Comparison of ENCODE assay signal across 4 cellular contexts in the genomic region with DNA sequence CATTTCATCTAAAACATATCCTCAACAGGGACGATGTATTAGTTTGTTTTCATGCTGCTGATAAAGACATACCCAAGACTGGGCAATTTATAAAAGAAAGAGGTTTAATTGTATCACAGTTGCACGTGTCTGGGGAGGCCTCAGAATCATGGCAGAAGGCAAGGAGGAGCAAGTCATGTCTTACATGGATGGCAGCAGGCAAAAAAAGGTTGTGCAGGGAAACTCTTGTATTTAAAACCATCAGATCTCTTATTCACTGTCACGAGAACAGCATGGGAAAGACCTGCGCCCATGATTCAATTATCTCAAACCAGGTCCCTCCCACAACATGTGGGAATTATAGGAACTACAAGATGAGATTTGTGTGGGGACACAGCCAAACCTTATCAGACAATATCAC. TPM values are rescaled to one million over a fixed set of nuclear protein-coding genes. Genes with fewer than 3 reads are reported as not detected.
"Had no signal": no experiment of that assay in that cellular context is flagged by ENCODE, and none has a peak within 500 bp of the region (broad histone marks: within the 10 kb centered on the region; RNA-seq: fewer than 3 reads in every experiment).

No MANE protein-coding gene starts in this region.

RNA-seq across cellular contexts. Expression of gene METTL24, which starts 48.7 kb away (rescaled TPM):
- total RNA-seq: LHCN-M2, M059J, MCF 10A, NCI-H460 had no signal
